In genomic region chr22:46549971-46550641, GRCh38 we compare ENCODE assay signal across 24 cellular contexts. TPM values are rescaled to one million over a fixed set of nuclear protein-coding genes. Genes with fewer than 3 reads are reported as not detected.
DNase-seq lines count a peak whose midpoint lies in the region; ATAC-seq, FAIRE-seq and TF ChIP-seq lines count a peak whose summit lies in the region.
"Had no signal": no experiment of that assay in that cellular context is flagged by ENCODE, and none has a peak within 500 bp of the region (broad histone marks: within the 10 kb centered on the region; RNA-seq: fewer than 3 reads in every experiment).

No MANE protein-coding gene starts in this region.

- intact Hi-C loops in IMR-90 (cut with micrococcal nuclease) = no loop called here
- intact Hi-C loops in right cardiac atrium (cut with DNase I) = loop anchor here in 1 of 4 donors (10.0 kb wide), 1 partner anchor 425 kb away; no protein-coding TSS in a partner anchor
- intact Hi-C loops in mammary epithelial cell (cut with micrococcal nuclease) = no loop called here
- intact Hi-C loops in gastrocnemius medialis (cut with DNase I; ENCODE audit: low total_unique reads) = loop anchor here (10.0 kb wide), 1 partner anchor 425 kb away; no protein-coding TSS in a partner anchor

- H3K4me3 ChIP-seq in IMR-90 (ENCODE audit: insufficient read depth, low read depth, low read length) (no peak overlapping the region), astrocyte (ENCODE audit: insufficient read depth, low read depth, low read length) (no peak overlapping the region), right cardiac atrium (ENCODE audit: low read length) (no peak overlapping the region), osteoblast (ENCODE audit: insufficient read depth, low read length) (no peak overlapping the region), mammary epithelial cell (replicated peaks in 1 of 3; ENCODE audit: insufficient read depth in 1 of 3, low read depth in 2 of 3, low read length in 3 of 3) (no peak overlapping the region), gastrocnemius medialis (no peak overlapping the region)
- H3K4me3 ChIP-seq: BLaER1 had no signal

- no peak overlapping the region for H3K23ac ChIP-seq in IMR-90 (ENCODE audit: low read depth, low read length)

- peak overlapping the region; percentile 21; the same call in 1 of the 2 replicates for H3K14ac ChIP-seq in IMR-90 (replicated peaks; ENCODE audit: low read depth, low read length)

- H3K27me3 ChIP-seq in IMR-90 (ENCODE audit: control insufficient read depth, insufficient read depth, low read length) (peaks cover 7% of the 10 kb centered on the region), astrocyte (ENCODE audit: insufficient read depth, low read length) (no peaks in the 10 kb centered on the region), right cardiac atrium (ENCODE audit: control insufficient read depth, insufficient read depth) (no peaks in the 10 kb centered on the region), osteoblast (ENCODE audit: insufficient read depth, low read length) (peaks cover 3% of the 10 kb centered on the region), mammary epithelial cell (ENCODE audit: insufficient read depth, low read length) (no peaks in the 10 kb centered on the region), gastrocnemius medialis (no peaks in the 10 kb centered on the region)
- H3K27me3 ChIP-seq: BLaER1 had no signal

- H3K27ac ChIP-seq in IMR-90 (ENCODE audit: insufficient read depth, low read length) = no peak overlapping the region
- no peak overlapping the region for H3K27ac ChIP-seq in astrocyte (ENCODE audit: low read depth, low read length)
- peak overlapping the region; percentile 94 for H3K27ac ChIP-seq in right cardiac atrium (ENCODE audit: low read length)
- no peak overlapping the region for H3K27ac ChIP-seq in osteoblast (ENCODE audit: low read depth, low read length)
- no peak overlapping the region for H3K27ac ChIP-seq in mammary epithelial cell (ENCODE audit: insufficient read depth, low read depth, low read length)
- H3K27ac ChIP-seq in gastrocnemius medialis = no peak overlapping the region
- H3K27ac ChIP-seq: BLaER1 had no signal

- H2AK5ac ChIP-seq in IMR-90 (ENCODE audit: low read depth, low read length) = peak overlapping the region; percentile 83

- H3K36me3 Mint-ChIP-seq in astrocyte (ENCODE audit: low read depth, unreplicated experiment) = peaks cover 2% of the 10 kb centered on the region
- H3K36me3 Mint-ChIP-seq: CD4-positive, alpha-beta memory T cell; IgD-negative memory B cell had no signal

- BruUV-seq in IMR-90 (replicated peaks; lab: Mats Ljungman, UMichigan) (no TSS peak), mammary epithelial cell (replicated peaks; lab: Mats Ljungman, UMichigan) (no TSS peak)

- H3K4me1 Mint-ChIP-seq in astrocyte (ENCODE audit: low read depth, unreplicated experiment) = peaks cover 34% of the 10 kb centered on the region
- H3K4me1 Mint-ChIP-seq: CD4-positive, alpha-beta memory T cell had no signal

- CTCF ChIA-PET in IMR-90 (lab: Yijun Ruan, JAX) = no interaction called here
- CTCF ChIA-PET in mammary epithelial cell (lab: Charles Lee; ENCODE audit: low non-redundant PET) = interaction anchor here (0.7 kb wide), 1 partner anchor 13 kb away, joined by 4 read pairs; no protein-coding TSS in a partner anchor

- peaks cover 28% of the 10 kb centered on the region for H3K9me1 ChIP-seq in IMR-90 (ENCODE audit: insufficient read depth, low read length)

- H2AK9ac ChIP-seq in IMR-90 (replicated peaks; ENCODE audit: low read depth, low read length, poor library complexity) = peak overlapping the region; percentile 82

- H4K8ac ChIP-seq in IMR-90 (ENCODE audit: low read depth in 2 of 2, low read length in 2 of 2) = no peak overlapping the region

- POLR2A ChIA-PET in IMR-90 (lab: Charles Lee; ENCODE audit: unreplicated experiment) = no interaction called here

- H3K79me1 ChIP-seq in IMR-90 (ENCODE audit: low read depth in 1 of 2, low read length in 2 of 2) = no peaks in the 10 kb centered on the region

- no peak overlapping the region for H2BK5ac ChIP-seq in IMR-90 (ENCODE audit: low read depth, low read length, poor library complexity, severe bottlenecking)

- H3K56ac ChIP-seq in IMR-90 (ENCODE audit: extremely low read depth, insufficient read depth, low read length) = no peak overlapping the region

- peaks cover 5% of the 10 kb centered on the region for H4K20me1 ChIP-seq in IMR-90 (ENCODE audit: insufficient read depth, low read length)
- H4K20me1 ChIP-seq in astrocyte (ENCODE audit: insufficient read depth, low read length) = no peaks in the 10 kb centered on the region
- H4K20me1 ChIP-seq in osteoblast (ENCODE audit: insufficient read depth, low read length) = no peaks in the 10 kb centered on the region
- no peaks in the 10 kb centered on the region for H4K20me1 ChIP-seq in mammary epithelial cell (ENCODE audit: insufficient read depth, low read length)
- H4K20me1 ChIP-seq: BLaER1 had no signal

- in situ Hi-C loops in IMR-90 (cut with MboI; ENCODE audit: low sequenced_read_pairs) = loop anchor here (25.0 kb wide), 1 partner anchor 413 kb away; no protein-coding TSS in a partner anchor
- in situ Hi-C loops in mammary epithelial cell (cut with MboI; ENCODE audit: low sequenced_read_pairs in 2 of 2) = loop anchor here (25.0 kb wide), 3 partner anchors 438 to 1937 kb away; a partner anchor contains a TSS
- in situ Hi-C loops in gastrocnemius medialis (cut with MboI; ENCODE audit: low sequenced_read_pairs in 4 of 4) = loop anchor here in 3 of 4 donors (10.0 to 25.0 kb wide), 7 partner anchors 137 to 413 kb away; no protein-coding TSS in a partner anchor

- H3K4me3 Mint-ChIP-seq in astrocyte (ENCODE audit: unreplicated experiment) = no peak overlapping the region
- H3K4me3 Mint-ChIP-seq: CD4-positive, alpha-beta memory T cell had no signal

- peaks cover 23% of the 10 kb centered on the region for H3K27me3 Mint-ChIP-seq in astrocyte (ENCODE audit: low read depth, unreplicated experiment)

- H3K9me3 ChIP-seq in IMR-90 (ENCODE audit: control insufficient read depth, insufficient read depth, low read length) (peaks cover 11% of the 10 kb centered on the region), astrocyte (ENCODE audit: insufficient read depth, low read depth, low read length) (peaks cover 13% of the 10 kb centered on the region), right cardiac atrium (ENCODE audit: control insufficient read depth, low read length) (peaks cover 2% of the 10 kb centered on the region), osteoblast (ENCODE audit: low read depth, low read length) (peaks cover 6% of the 10 kb centered on the region), mammary epithelial cell (replicated peaks; ENCODE audit: insufficient read depth, low read length) (no peaks in the 10 kb centered on the region), gastrocnemius medialis (no peaks in the 10 kb centered on the region)
- H3K9me3 ChIP-seq: SK-N-SH had no signal

- H2BK20ac ChIP-seq in IMR-90 (ENCODE audit: low read depth, low read length) = peak overlapping the region; percentile 71; the same call in 1 of the 2 replicates

- dilution Hi-C loops in IMR-90 (cut with HindIII; ENCODE audit: low sequenced_read_pairs, unreplicated experiment) (no loop called here), mammary epithelial cell (cut with HindIII; ENCODE audit: low sequenced_read_pairs) (loop anchor here (5.0 to 25.0 kb wide), 3 partner anchors 102 to 403 kb away; no protein-coding TSS in a partner anchor)

- H4K5ac ChIP-seq in IMR-90 (ENCODE audit: low read depth, low read length) = no peak overlapping the region

- WGBS in IMR-90 (ENCODE audit: extremely low coverage in 2 of 2, insufficient read length in 1 of 2), 2 experiments = 100% methylated on average over 2 of the region's 17 CpGs; no CpG with 5 or more reads in 1 of the 2 experiments
- WGBS in right cardiac atrium = 81% methylated on average over 17 of the region's 17 CpGs
- WGBS in mammary epithelial cell (ENCODE audit: low coverage, missing lambda C conversion rate) = 79% methylated on average over 14 of the region's 17 CpGs

- no peak overlapping the region for H3K18ac ChIP-seq in IMR-90 (ENCODE audit: low read depth, low read length)

- no peak overlapping the region for H2BK15ac ChIP-seq in IMR-90 (ENCODE audit: low read depth, low read length)

- ATAC-seq in IMR-90 (ENCODE audit: low read depth) = no peak
- ATAC-seq in right cardiac atrium = no peak
- ATAC-seq in gastrocnemius medialis = no peak
- ATAC-seq in HG03457 (IDR thresholded peaks at IDR 0.05; ENCODE audit: unreplicated experiment) = no peak
- ATAC-seq in HG03460 (IDR thresholded peaks at IDR 0.05; ENCODE audit: unreplicated experiment) = no peak
- ATAC-seq: HCT116 had no signal

- DNase-seq in IMR-90 = no peak
- no peak for DNase-seq in astrocyte (ENCODE audit: low read depth)
- peak in 1 of 3 donors; percentile 41 for DNase-seq in right cardiac atrium
- DNase-seq in osteoblast (ENCODE audit: insufficient read length, low spot score, missing footprints) = peak; percentile 37
- DNase-seq in mammary epithelial cell = no peak
- DNase-seq in gastrocnemius medialis = no peak
- DNase-seq: ACHN; CD4-positive, alpha-beta memory T cell; DMS153; Karpas-422; MV-4-11; NCI-H1105 treated with DMSO at 0.1 percent for 48 hours; NCI-H2081; NCI-H2171 treated with DMSO at 0.1 percent for 48 hours; NCI-H526; SIG-M5; SK-N-SH had no signal

- H3K36me3 ChIP-seq in IMR-90 (ENCODE audit: control insufficient read depth, insufficient read depth, low read length) = no peaks in the 10 kb centered on the region
- H3K36me3 ChIP-seq in astrocyte (ENCODE audit: insufficient read depth, low read length) = no peaks in the 10 kb centered on the region
- no peaks in the 10 kb centered on the region for H3K36me3 ChIP-seq in osteoblast (ENCODE audit: insufficient read depth, low read length)
- no peaks in the 10 kb centered on the region for H3K36me3 ChIP-seq in mammary epithelial cell (ENCODE audit: insufficient read depth, low read length)
- no peaks in the 10 kb centered on the region for H3K36me3 ChIP-seq in gastrocnemius medialis
- H3K36me3 ChIP-seq: BLaER1 had no signal

- TF ChIP-seq CTCF in IMR-90 (conservative IDR thresholded peaks at IDR 0.05; ENCODE audit: low read depth, low read length) (no peak), astrocyte (IDR thresholded peaks at IDR 0.05; ENCODE audit: insufficient read depth, low read depth, low read length) (no peak), osteoblast (IDR thresholded peaks at IDR 0.05; ENCODE audit: extremely low read depth, low read depth, low read length) (no peak), mammary epithelial cell (conservative IDR thresholded peaks at IDR 0.05 in 1 of 2, IDR thresholded peaks at IDR 0.05 in 1 of 2; ENCODE audit: extremely low read depth in 1 of 2, insufficient read depth in 1 of 2, low read depth in 1 of 2, low read length in 2 of 2) (no peak), gastrocnemius medialis (IDR thresholded peaks at IDR 0.05 in 4 of 5, conservative IDR thresholded peaks at IDR 0.05 in 1 of 5) (no peak)

- TF ChIP-seq POLR2A in IMR-90 (IDR thresholded peaks at IDR 0.05; ENCODE audit: low read depth, low read length) (no peak), gastrocnemius medialis (IDR thresholded peaks at IDR 0.05) (no peak)

- H3K4ac ChIP-seq in IMR-90 (ENCODE audit: low read depth, low read length) = peak overlapping the region; percentile 85; the same call in 1 of the 2 replicates

- H2AFZ ChIP-seq in IMR-90 (replicated peaks; ENCODE audit: low read length, poor library complexity) = no peak overlapping the region
- no peak overlapping the region for H2AFZ ChIP-seq in astrocyte (ENCODE audit: low read depth, low read length)
- H2AFZ ChIP-seq in osteoblast (ENCODE audit: low read length) = no peak overlapping the region
- no peak overlapping the region for H2AFZ ChIP-seq in mammary epithelial cell (ENCODE audit: low read depth, low read length)

- H3K9ac ChIP-seq in IMR-90 (ENCODE audit: low read depth, low read length) = no peak overlapping the region
- H3K9ac ChIP-seq in astrocyte (ENCODE audit: low read length) = no peak overlapping the region
- H3K9ac ChIP-seq in mammary epithelial cell (ENCODE audit: insufficient read depth, low read length) = no peak overlapping the region
- H3K9ac ChIP-seq: BLaER1, SK-N-SH had no signal

- TF ChIP-seq RAD21 in IMR-90 (IDR thresholded peaks at IDR 0.05; ENCODE audit: low read length) = no peak

- FAIRE-seq in astrocyte (lab: Jason Lieb, UNC) = no peak
- FAIRE-seq: GM12891, H1 had no signal

- no peak overlapping the region for H3K4me2 ChIP-seq in IMR-90 (ENCODE audit: low read depth, low read length)
- no peak overlapping the region for H3K4me2 ChIP-seq in astrocyte (ENCODE audit: low read length)
- no peak overlapping the region for H3K4me2 ChIP-seq in osteoblast (ENCODE audit: insufficient read depth, low read length)
- no peak overlapping the region for H3K4me2 ChIP-seq in mammary epithelial cell (ENCODE audit: insufficient read depth, low read depth, low read length)
- H3K4me2 ChIP-seq: BLaER1, SK-N-SH had no signal

- H3K9me3 Mint-ChIP-seq in astrocyte (ENCODE audit: unreplicated experiment) = peaks cover 6% of the 10 kb centered on the region
- H3K9me3 Mint-ChIP-seq: IgD-negative memory B cell had no signal

- H3K27ac Mint-ChIP-seq in astrocyte (ENCODE audit: unreplicated experiment) = peak overlapping the region; percentile 26
- H3K27ac Mint-ChIP-seq: CD4-positive, alpha-beta memory T cell; IgD-negative memory B cell had no signal

- H2BK120ac ChIP-seq in IMR-90 (ENCODE audit: low read depth, low read length) = no peak overlapping the region; the same call in 1 of the 2 replicates

- H3K4me1 ChIP-seq in IMR-90 (ENCODE audit: control insufficient read depth, insufficient read depth, low read length) = peaks cover 27% of the 10 kb centered on the region
- H3K4me1 ChIP-seq in astrocyte (ENCODE audit: insufficient read depth, low read length) = peaks cover 30% of the 10 kb centered on the region
- H3K4me1 ChIP-seq in right cardiac atrium (ENCODE audit: control insufficient read depth, insufficient read depth, low read length) = no peaks in the 10 kb centered on the region
- peaks cover 23% of the 10 kb centered on the region for H3K4me1 ChIP-seq in osteoblast (ENCODE audit: insufficient read depth, low read length)
- H3K4me1 ChIP-seq in mammary epithelial cell (ENCODE audit: insufficient read depth, low read length) = peaks cover 30% of the 10 kb centered on the region
- peaks cover 3 to 15% of the 10 kb centered on the region in 2 donors for H3K4me1 ChIP-seq in gastrocnemius medialis

- H3K79me2 ChIP-seq in astrocyte (ENCODE audit: insufficient read depth, low read length) = no peaks in the 10 kb centered on the region
- H3K79me2 ChIP-seq in osteoblast (ENCODE audit: insufficient read depth, low read length) = no peaks in the 10 kb centered on the region
- no peaks in the 10 kb centered on the region for H3K79me2 ChIP-seq in mammary epithelial cell (ENCODE audit: insufficient read depth, low read length)

- H4K91ac ChIP-seq in IMR-90 (ENCODE audit: insufficient read depth, low read depth, low read length) = peak overlapping the region; percentile 64; the same call in 1 of the 2 replicates

RNA-seq across cellular contexts. Expression of gene CELSR1, which starts 12.7 kb away (rescaled TPM):
- 0.36 and 0.56 TPM in 2 replicates for total RNA-seq in IMR-90 (2012; rRNA removed)
- 0.82 and 1.4 TPM in 2 replicates for polyA plus RNA-seq in IMR-90 (2012; rRNA removed)
- 0.47 and 1.2 TPM in 2 replicates for polyA plus RNA-seq in IMR-90 (2012; cell fraction: cytosol; rRNA removed)
- 0.91 and 1.9 TPM in 2 replicates for polyA plus RNA-seq in IMR-90 (2012; cell fraction: nucleus; rRNA removed; ENCODE audit: low replicate concordance)
- 27.6 and 38.5 TPM in 2 replicates for total RNA-seq in astrocyte
- total RNA-seq in right cardiac atrium = 1 to 10 TPM; 5.5 to 7.9 (median 6.5) TPM
- polyA plus RNA-seq in right cardiac atrium = 5.6 TPM
- 2.7 and 3.6 TPM in 2 replicates for total RNA-seq in osteoblast
- total RNA-seq in mammary epithelial cell = 10 to 100 TPM; 66.6 to 69.5 TPM
- 33.4 TPM for polyA plus RNA-seq in mammary epithelial cell
- 52.9 TPM for polyA minus RNA-seq in mammary epithelial cell
- total RNA-seq in gastrocnemius medialis = 1 to 10 TPM in 2 of 4 donors, under 1 TPM in 2; 0.10 to 1.5 (median 0.87) TPM
